In the genomic region with DNA sequence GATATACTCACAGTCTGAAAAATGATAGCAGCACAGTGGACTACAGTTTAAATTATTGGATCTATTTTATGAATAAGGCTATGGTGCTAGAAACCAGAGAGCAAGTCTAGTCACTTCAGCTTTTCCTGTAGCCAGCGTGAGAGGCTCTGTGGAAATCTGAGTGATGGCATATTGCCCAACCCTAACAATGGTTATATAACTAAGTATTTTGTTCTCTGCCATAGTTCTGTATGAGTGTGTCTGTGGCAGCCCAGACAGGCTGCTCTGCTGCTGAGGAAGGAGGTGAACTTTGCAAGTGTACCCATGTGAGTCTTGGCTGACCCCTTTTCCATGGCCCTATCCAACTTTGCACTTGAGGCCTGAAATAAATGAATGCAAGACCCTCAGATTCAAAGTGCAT, we compare ENCODE assay signal across 10 cellular contexts.
A peak's percentile ranks its signal among the peaks of the same experiment; 100 is the strongest.
DNase-seq lines count a peak whose midpoint lies in the region; ATAC-seq and TF ChIP-seq lines count a peak whose summit lies in the region.
"Had no signal": no experiment of that assay in that cellular context is flagged by ENCODE, and none has a peak within 500 bp of the region (broad histone marks: within the 10 kb centered on the region; RNA-seq: fewer than 3 reads in every experiment).

No MANE protein-coding gene starts in this region.

- no peak overlapping the region for H2AFZ ChIP-seq in hepatocyte

- peaks cover 44% of the 10 kb centered on the region for H3K27me3 Mint-ChIP-seq in brain

- no peaks in the 10 kb centered on the region for H4K20me1 ChIP-seq in hepatocyte (ENCODE audit: insufficient read depth, poor library complexity, severe bottlenecking)

- H3K9me3 Mint-ChIP-seq in brain: no peaks in the 10 kb centered on the region

- no peak for ATAC-seq in GM21526 (IDR thresholded peaks at IDR 0.05; ENCODE audit: low FRiP score, unreplicated experiment)
- ATAC-seq in HG02970 (IDR thresholded peaks at IDR 0.05; ENCODE audit: low FRiP score, unreplicated experiment): no peak
- ATAC-seq in HG03457 (IDR thresholded peaks at IDR 0.05; ENCODE audit: unreplicated experiment): no peak

- peaks cover 29% of the 10 kb centered on the region for H3K4me1 Mint-ChIP-seq in brain

- no peaks in the 10 kb centered on the region for H3K36me3 ChIP-seq in hepatocyte (replicated peaks; ENCODE audit: insufficient read depth, low read depth)
- no peaks in the 10 kb centered on the region for H3K36me3 ChIP-seq in thyroid gland

- WGBS in hepatocyte (ENCODE audit: low lambda C conversion rate, missing lambda C conversion rate): 67% methylated on average over 1 of the region's 1 CpG
- WGBS in thyroid gland, 2 donors: 0% methylated on average over 1 of the region's 1 CpG

- no peaks in the 10 kb centered on the region for H3K27me3 ChIP-seq in hepatocyte
- no peaks in the 10 kb centered on the region for H3K27me3 ChIP-seq in thyroid gland

- H3K27ac ChIP-seq in hepatocyte (peak overlapping the region; percentile 33), thyroid gland (peak overlapping the region; percentile 14 to 45 (median 32))
- H3K27ac ChIP-seq: KMS-11 had no signal

- H3K4me3 Mint-ChIP-seq in brain: peak overlapping the region in 1 of 5 experiments; percentile 9

- H3K4me1 ChIP-seq in hepatocyte (ENCODE audit: insufficient read depth) (peaks cover 5% of the 10 kb centered on the region), thyroid gland (peaks cover 12% of the 10 kb centered on the region in 2 donors)

- H3K36me3 Mint-ChIP-seq in brain: no peaks in the 10 kb centered on the region

- no peaks in the 10 kb centered on the region for H3K79me2 ChIP-seq in hepatocyte

- peak overlapping the region in 3 of 5 experiments; percentile 61 to 88 (median 72) for H3K27ac Mint-ChIP-seq in brain

- H3K4me3 ChIP-seq in hepatocyte (no peak overlapping the region), thyroid gland (replicated peaks in 1 of 3) (no peak overlapping the region)

- TF ChIP-seq CTCF in brain (conservative IDR thresholded peaks at IDR 0.05): no peak
- no peak for TF ChIP-seq CTCF in hepatocyte (IDR thresholded peaks at IDR 0.05; ENCODE audit: poor library complexity)
- no peak for TF ChIP-seq CTCF in thyroid gland (IDR thresholded peaks at IDR 0.05)

- no peaks in the 10 kb centered on the region for H3K9me3 ChIP-seq in hepatocyte (ENCODE audit: low read depth)
- H3K9me3 ChIP-seq in thyroid gland: no peaks in the 10 kb centered on the region

- intact Hi-C loops in thyroid gland (cut with DNase I): no loop called here

- DNase-seq in NCI-H345 (lab: John Stamatoyannopoulos, UW) (peak; percentile 51), NCI-H345 treated with DMSO at 0.1 percent for 48 hours (lab: John Stamatoyannopoulos, UW; ENCODE audit: unreplicated experiment) (no peak), hepatocyte (ENCODE audit: low spot score) (peak; percentile 35), thyroid gland (peak; percentile 61 to 65)
- DNase-seq: ACHN had no signal

- H3K9me2 ChIP-seq in hepatocyte (replicated peaks; ENCODE audit: insufficient read depth): no peaks in the 10 kb centered on the region

- no peak overlapping the region for H3K4me2 ChIP-seq in hepatocyte
- H3K4me2 ChIP-seq: KMS-11 had no signal

- no peak for TF ChIP-seq POLR2A in thyroid gland (IDR thresholded peaks at IDR 0.05)
